Comparison of ENCODE assay signal across 15 cellular contexts in the genomic region with DNA sequence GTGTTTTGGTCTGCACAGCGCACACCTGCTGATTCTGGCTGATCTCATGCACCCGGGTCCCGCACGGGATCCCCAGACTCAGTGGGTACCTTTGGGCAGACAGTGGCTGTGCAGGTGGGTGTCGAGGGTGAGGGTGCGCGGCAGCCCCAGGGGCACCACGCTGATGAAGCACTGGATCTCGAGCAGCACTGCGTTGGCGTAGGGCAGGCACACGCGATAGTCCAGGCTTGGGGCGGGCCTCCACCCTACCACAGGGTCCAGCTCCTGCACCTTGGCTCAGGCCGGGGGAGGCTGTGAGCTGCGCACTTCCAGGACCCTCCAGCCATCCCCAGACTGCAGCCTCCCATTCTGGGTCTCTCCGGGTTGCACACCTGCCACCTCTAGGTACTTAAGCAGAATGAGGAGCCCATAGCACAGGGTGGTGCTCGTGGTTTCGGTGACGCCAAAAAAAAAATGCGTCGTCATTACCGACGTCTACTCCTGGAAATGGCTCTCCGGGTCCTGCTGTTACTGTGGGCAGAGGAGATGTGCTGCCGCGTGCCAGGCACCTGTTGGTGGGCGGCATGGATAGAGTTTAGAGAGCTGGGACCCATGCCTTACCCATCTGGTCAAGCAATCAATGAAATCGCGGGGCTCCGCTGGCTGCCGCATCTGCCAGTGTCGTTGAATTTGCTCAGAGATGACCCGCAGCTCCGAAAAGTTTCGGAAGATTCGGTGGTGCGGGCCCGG. TPM values are rescaled to one million over a fixed set of nuclear protein-coding genes. Genes with fewer than 3 reads are reported as not detected.
DNase-seq lines count a peak whose midpoint lies in the region.
"Had no signal": no experiment of that assay in that cellular context is flagged by ENCODE, and none has a peak within 500 bp of the region (broad histone marks: within the 10 kb centered on the region; RNA-seq: fewer than 3 reads in every experiment).

No MANE protein-coding gene starts in this region.

- POLR2A ChIA-PET in activated CD4-positive, alpha-beta T cell treated with anti-CD3 and anti-CD28 coated beads, Interleukin-2, amount 10 ng/mL, durations not matched to agents 7 days and 5 days (lab: Charles Lee), result no interaction called here

- peaks cover 0 to 38% (median 29%) of the 10 kb centered on the region in 5 donors for H3K36me3 ChIP-seq in subcutaneous abdominal adipose tissue (ENCODE audit: control insufficient read depth in 5 of 5, insufficient read depth in 5 of 5, low read length in 5 of 5)

- peak overlapping the region; percentile 15 for H3K4me3 Mint-ChIP-seq in activated CD4-positive, alpha-beta T cell treated with anti-CD3 and anti-CD28 coated beads, Interleukin-2, amount 10 ng/mL, durations not matched to agents 7 days and 5 days
- H3K4me3 Mint-ChIP-seq in activated T-helper 1 cell treated with anti-CD3 and anti-CD28 coated beads, Interleukin-12 subunit alpha, Interleukin-12 subunit beta, Interleukin-2, Interleukin-4 antibody, amounts not matched to agents 30 ng/mL and 10 ng/mL and 1 ng/mL, durations not matched to agents 14 hours and 24 hours and 36 hours, result peak overlapping the region; percentile 56
- peak overlapping the region; percentile 6 to 99 (median 96) for H3K4me3 Mint-ChIP-seq in immature natural killer cell

- peaks cover 55% of the 10 kb centered on the region for H3K36me3 Mint-ChIP-seq in activated CD4-positive, alpha-beta T cell treated with anti-CD3 and anti-CD28 coated beads, Interleukin-2, amount 10 ng/mL, durations not matched to agents 7 days and 5 days (ENCODE audit: low read depth)
- H3K36me3 Mint-ChIP-seq in activated T-helper 1 cell treated with anti-CD3 and anti-CD28 coated beads, Interleukin-12 subunit alpha, Interleukin-12 subunit beta, Interleukin-2, Interleukin-4 antibody, amounts not matched to agents 30 ng/mL and 10 ng/mL and 1 ng/mL, durations not matched to agents 14 hours and 24 hours and 36 hours (ENCODE audit: low read depth), result peaks cover 36% of the 10 kb centered on the region
- H3K36me3 Mint-ChIP-seq in immature natural killer cell, result peaks cover 3 to 6% (median 5%) of the 10 kb centered on the region in 3 donors

- H3K9me3 Mint-ChIP-seq in activated CD4-positive, alpha-beta T cell treated with anti-CD3 and anti-CD28 coated beads, Interleukin-2, amount 10 ng/mL, durations not matched to agents 7 days and 5 days, result no peaks in the 10 kb centered on the region
- no peaks in the 10 kb centered on the region for H3K9me3 Mint-ChIP-seq in activated T-helper 1 cell treated with anti-CD3 and anti-CD28 coated beads, Interleukin-12 subunit alpha, Interleukin-12 subunit beta, Interleukin-2, Interleukin-4 antibody, amounts not matched to agents 30 ng/mL and 10 ng/mL and 1 ng/mL, durations not matched to agents 14 hours and 24 hours and 36 hours
- no peaks in the 10 kb centered on the region for H3K9me3 Mint-ChIP-seq in immature natural killer cell

- peak overlapping the region; percentile 60 for H3K27ac Mint-ChIP-seq in activated CD4-positive, alpha-beta T cell treated with anti-CD3 and anti-CD28 coated beads, Interleukin-2, amount 10 ng/mL, durations not matched to agents 7 days and 5 days
- H3K27ac Mint-ChIP-seq in activated T-helper 1 cell treated with anti-CD3 and anti-CD28 coated beads, Interleukin-12 subunit alpha, Interleukin-12 subunit beta, Interleukin-2, Interleukin-4 antibody, amounts not matched to agents 30 ng/mL and 10 ng/mL and 1 ng/mL, durations not matched to agents 14 hours and 24 hours and 36 hours, result no peak overlapping the region
- H3K27ac Mint-ChIP-seq in immature natural killer cell, result peak overlapping the region in 2 of 6 donors; percentile 48 to 53

- DNase-seq in activated CD4-positive, alpha-beta T cell treated with anti-CD3 and anti-CD28 coated beads, Interleukin-2, amount 10 ng/mL, durations not matched to agents 7 days and 5 days, result no peak
- no peak for DNase-seq in activated CD4-positive, alpha-beta T cell treated with anti-CD3 and anti-CD28 coated beads for 4 hours
- no peak for DNase-seq in activated T-helper 1 cell treated with anti-CD3 and anti-CD28 coated beads, Interleukin-12 subunit alpha, Interleukin-12 subunit beta, Interleukin-2, Interleukin-4 antibody, amounts not matched to agents 30 ng/mL and 10 ng/mL and 1 ng/mL, durations not matched to agents 14 hours and 24 hours and 36 hours (ENCODE audit: low spot score)
- DNase-seq in immature natural killer cell (no peak), NK-92 (lab: John Stamatoyannopoulos, UW; ENCODE audit: unreplicated experiment) (no peak), cerebellar cortex (ENCODE audit: low spot score) (no peak)
- DNase-seq in stimulated activated CD8-positive, alpha-beta memory T cell treated with anti-CD3 and anti-CD28 coated beads, Interleukin-4, amount 100 ng/mL, for 48 hours, result no peak
- DNase-seq: activated CD8-positive, alpha-beta memory T cell treated with anti-CD3 and anti-CD28 coated beads, Interleukin-2, amount 50 U/mL, for 4 hours; MG63; NCI-H526; stimulated activated CD4-positive, alpha-beta T cell treated with anti-CD3 and anti-CD28 coated beads, Interleukin-12 subunit alpha, Interleukin-12 subunit beta, amount 100 ng/mL, for 4 hours had no signal

- H3K9ac ChIP-seq in subcutaneous abdominal adipose tissue (ENCODE audit: low read length in 5 of 5), result peak overlapping the region in 1 of 5 donors; percentile 39

- H3K4me3 ChIP-seq in subcutaneous abdominal adipose tissue (ENCODE audit: low read depth in 1 of 5, low read length in 5 of 5), result peak overlapping the region in 4 of 5 donors; percentile 52 to 68 (median 62)
- H3K4me3 ChIP-seq: cardiac muscle cell had no signal

- H3K27me3 Mint-ChIP-seq in activated CD4-positive, alpha-beta T cell treated with anti-CD3 and anti-CD28 coated beads, Interleukin-2, amount 10 ng/mL, durations not matched to agents 7 days and 5 days, result peaks cover 23% of the 10 kb centered on the region
- peaks cover 15% of the 10 kb centered on the region for H3K27me3 Mint-ChIP-seq in activated T-helper 1 cell treated with anti-CD3 and anti-CD28 coated beads, Interleukin-12 subunit alpha, Interleukin-12 subunit beta, Interleukin-2, Interleukin-4 antibody, amounts not matched to agents 30 ng/mL and 10 ng/mL and 1 ng/mL, durations not matched to agents 14 hours and 24 hours and 36 hours (ENCODE audit: insufficient read depth)
- peaks cover 10 to 17% (median 16%) of the 10 kb centered on the region in 3 donors for H3K27me3 Mint-ChIP-seq in immature natural killer cell (ENCODE audit: low read depth in 3 of 3)

- no peaks in the 10 kb centered on the region for H3K9me3 ChIP-seq in subcutaneous abdominal adipose tissue (ENCODE audit: control insufficient read depth in 5 of 5, low read length in 5 of 5)
- H3K9me3 ChIP-seq: MG63 had no signal

- H3K27me3 ChIP-seq in subcutaneous abdominal adipose tissue (ENCODE audit: control insufficient read depth in 5 of 5, insufficient read depth in 4 of 5, low read length in 5 of 5), result peaks cover 0 to 2% (median 0%) of the 10 kb centered on the region in 5 donors
- H3K27me3 ChIP-seq: cardiac muscle cell, MG63 had no signal

- intact Hi-C loops in activated T-helper 1 cell treated with anti-CD3 and anti-CD28 coated beads, Interleukin-12 subunit alpha, Interleukin-12 subunit beta, Interleukin-2, Interleukin-4 antibody, amounts not matched to agents 30 ng/mL and 10 ng/mL and 1 ng/mL, durations not matched to agents 14 hours and 24 hours and 36 hours (cut with micrococcal nuclease), result no loop called here

- peaks cover 19 to 83% (median 71%) of the 10 kb centered on the region in 5 donors for H3K4me1 ChIP-seq in subcutaneous abdominal adipose tissue (ENCODE audit: control insufficient read depth in 5 of 5, insufficient read depth in 5 of 5, low read length in 5 of 5)

- CTCF ChIA-PET in activated CD4-positive, alpha-beta T cell treated with anti-CD3 and anti-CD28 coated beads, Interleukin-2, amount 10 ng/mL, durations not matched to agents 7 days and 5 days (lab: Charles Lee), result interaction anchor here (1.1 to 1.3 kb wide), 3 partner anchors 10 to 54 kb away, joined by 3 read pairs; no protein-coding TSS in a partner anchor

- H3K27ac ChIP-seq in subcutaneous abdominal adipose tissue (ENCODE audit: low read depth, low read length), result no peak overlapping the region

- peaks cover 73% of the 10 kb centered on the region for H3K4me1 Mint-ChIP-seq in activated CD4-positive, alpha-beta T cell treated with anti-CD3 and anti-CD28 coated beads, Interleukin-2, amount 10 ng/mL, durations not matched to agents 7 days and 5 days
- H3K4me1 Mint-ChIP-seq in activated T-helper 1 cell treated with anti-CD3 and anti-CD28 coated beads, Interleukin-12 subunit alpha, Interleukin-12 subunit beta, Interleukin-2, Interleukin-4 antibody, amounts not matched to agents 30 ng/mL and 10 ng/mL and 1 ng/mL, durations not matched to agents 14 hours and 24 hours and 36 hours (ENCODE audit: low read depth), result peaks cover 61% of the 10 kb centered on the region
- peaks cover 67 to 73% of the 10 kb centered on the region in 2 donors for H3K4me1 Mint-ChIP-seq in immature natural killer cell

RNA-seq across cellular contexts. Expression of a gene that starts 10.5 kb away (rescaled TPM):
- total RNA-seq in activated CD4-positive, alpha-beta T cell treated with anti-CD3 and anti-CD28 coated beads, Interleukin-2, amount 10 ng/mL, durations not matched to agents 7 days and 5 days, result 100 to 1,000 TPM; 124 to 126 TPM
- total RNA-seq in activated T-helper 1 cell treated with anti-CD3 and anti-CD28 coated beads, Interleukin-12 subunit alpha, Interleukin-12 subunit beta, Interleukin-2, Interleukin-4 antibody, amounts not matched to agents 30 ng/mL and 10 ng/mL and 1 ng/mL, durations not matched to agents 14 hours and 24 hours and 36 hours, result 100 and 104 TPM in 2 replicates
- polyA plus RNA-seq in immature natural killer cell, result 100 to 1,000 TPM in 2 of 3 donors, 10 to 100 TPM in 1; 88.4 to 124 (median 101) TPM

RNA-seq across cellular contexts. Expression of a gene that starts 31.5 kb away (rescaled TPM):
- 10 to 100 TPM; 52.8 to 54.7 TPM for total RNA-seq in activated CD4-positive, alpha-beta T cell treated with anti-CD3 and anti-CD28 coated beads, Interleukin-2, amount 10 ng/mL, durations not matched to agents 7 days and 5 days
- total RNA-seq in activated T-helper 1 cell treated with anti-CD3 and anti-CD28 coated beads, Interleukin-12 subunit alpha, Interleukin-12 subunit beta, Interleukin-2, Interleukin-4 antibody, amounts not matched to agents 30 ng/mL and 10 ng/mL and 1 ng/mL, durations not matched to agents 14 hours and 24 hours and 36 hours, result 40.6 and 45.5 TPM in 2 replicates
- 100 to 1,000 TPM; 129 to 151 (median 150) TPM for polyA plus RNA-seq in immature natural killer cell

RNA-seq across cellular contexts. Expression of a gene that starts 34.2 kb away (rescaled TPM):
- under 1 TPM in 1 of 2 experiments, not detected in 1; 0.89 TPM for total RNA-seq in activated CD4-positive, alpha-beta T cell treated with anti-CD3 and anti-CD28 coated beads, Interleukin-2, amount 10 ng/mL, durations not matched to agents 7 days and 5 days
- 0.91 TPM in 1 of 2 replicates, not detected in the other for total RNA-seq in activated T-helper 1 cell treated with anti-CD3 and anti-CD28 coated beads, Interleukin-12 subunit alpha, Interleukin-12 subunit beta, Interleukin-2, Interleukin-4 antibody, amounts not matched to agents 30 ng/mL and 10 ng/mL and 1 ng/mL, durations not matched to agents 14 hours and 24 hours and 36 hours
- not detected for polyA plus RNA-seq in immature natural killer cell
- total RNA-seq: cardiac muscle cell, frontal cortex had no signal
- polyA plus RNA-seq: AG04450, cardiac muscle cell had no signal

RNA-seq across cellular contexts. Expression of a gene that starts 40.7 kb away (rescaled TPM):
- not detected for total RNA-seq in activated CD4-positive, alpha-beta T cell treated with anti-CD3 and anti-CD28 coated beads, Interleukin-2, amount 10 ng/mL, durations not matched to agents 7 days and 5 days
- total RNA-seq in activated T-helper 1 cell treated with anti-CD3 and anti-CD28 coated beads, Interleukin-12 subunit alpha, Interleukin-12 subunit beta, Interleukin-2, Interleukin-4 antibody, amounts not matched to agents 30 ng/mL and 10 ng/mL and 1 ng/mL, durations not matched to agents 14 hours and 24 hours and 36 hours, result not detected in 2 replicates
- polyA plus RNA-seq in immature natural killer cell, result under 1 TPM in 1 of 3 donors, not detected in 2; 0.48 TPM
- total RNA-seq: frontal cortex had no signal
- polyA plus RNA-seq: AG04450, cardiac muscle cell had no signal

RNA-seq across cellular contexts. Expression of a gene that starts 58.5 kb away (rescaled TPM):
- 100 to 1,000 TPM; 149 to 182 TPM for total RNA-seq in activated CD4-positive, alpha-beta T cell treated with anti-CD3 and anti-CD28 coated beads, Interleukin-2, amount 10 ng/mL, durations not matched to agents 7 days and 5 days
- 243 and 245 TPM in 2 replicates for total RNA-seq in activated T-helper 1 cell treated with anti-CD3 and anti-CD28 coated beads, Interleukin-12 subunit alpha, Interleukin-12 subunit beta, Interleukin-2, Interleukin-4 antibody, amounts not matched to agents 30 ng/mL and 10 ng/mL and 1 ng/mL, durations not matched to agents 14 hours and 24 hours and 36 hours
- polyA plus RNA-seq in immature natural killer cell, result 10 to 100 TPM; 28.9 to 78.7 (median 39.2) TPM

Comparison
In these comparisons a context has a peak if more than half of its experiments do, and no peak if none do; other contexts are left out.
1. H3K4me3 Mint-ChIP-seq: peak in every context shown above with its lines; median percentile 96 in immature natural killer cell; 56 in activated T-helper 1 cell treated with anti-CD3 and anti-CD28 coated beads, Interleukin-12 subunit alpha, Interleukin-12 subunit beta, Interleukin-2, Interleukin-4 antibody, amounts not matched to agents 30 ng/mL and 10 ng/mL and 1 ng/mL, durations not matched to agents 14 hours and 24 hours and 36 hours; 15 in activated CD4-positive, alpha-beta T cell treated with anti-CD3 and anti-CD28 coated beads, Interleukin-2, amount 10 ng/mL, durations not matched to agents 7 days and 5 days.